10 cellular contexts compared by ENCODE assay signal in the genomic region with DNA sequence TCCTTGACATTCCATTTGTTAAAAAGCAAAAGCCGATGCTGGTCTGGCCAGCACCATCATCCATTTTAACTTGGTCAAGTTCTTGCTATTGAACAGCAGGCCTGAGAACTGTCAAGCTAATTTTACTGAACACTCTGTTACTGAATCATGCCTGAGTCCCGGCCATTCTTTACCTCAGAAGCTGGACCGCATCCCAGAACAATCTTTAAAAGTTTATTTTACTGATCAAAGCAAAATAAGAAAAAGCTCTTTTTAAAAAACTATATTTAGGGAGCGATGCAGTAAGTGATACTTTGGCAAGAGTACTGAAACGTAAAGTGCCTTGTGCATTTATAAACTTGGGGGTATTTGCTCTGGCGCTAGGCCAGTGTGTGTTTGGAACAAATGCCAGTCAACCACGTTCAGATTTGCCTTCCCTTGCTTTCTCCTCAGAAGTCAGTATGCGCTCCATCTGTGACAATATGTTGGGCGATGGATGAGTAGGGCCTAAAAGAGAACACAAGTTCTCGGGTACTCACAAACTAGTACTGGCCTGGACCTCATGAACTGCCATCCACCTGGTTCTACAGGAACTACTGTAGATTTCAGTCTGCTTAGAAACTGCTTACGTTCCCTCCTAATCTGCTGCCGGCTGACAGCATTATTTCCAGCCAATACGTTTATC.
A peak's percentile ranks its signal among the peaks of the same experiment; 100 is the strongest.
DNase-seq lines count a peak whose midpoint lies in the region; ATAC-seq, FAIRE-seq and TF ChIP-seq lines count a peak whose summit lies in the region.
"Had no signal": no experiment of that assay in that cellular context is flagged by ENCODE, and none has a peak within 500 bp of the region (broad histone marks: within the 10 kb centered on the region; RNA-seq: fewer than 3 reads in every experiment).

No MANE protein-coding gene starts in this region.

- no peak for DNase-seq in Right ventricle myocardium inferior (ENCODE audit: missing footprints)
- no peak for DNase-seq in cardiac septum (ENCODE audit: low spot score)
- DNase-seq in endothelial cell of umbilical vein (ENCODE audit: low read depth, low spot score), result peak; percentile 75
- peak; percentile 50 for DNase-seq in middle frontal gyrus (ENCODE audit: extremely low spot score, low spot score)
- no peak for DNase-seq in MV-4-11 (lab: John Stamatoyannopoulos, UW)
- DNase-seq in spleen, result no peak
- DNase-seq in H7, result no peak
- DNase-seq in HTR-8/SVneo (ENCODE audit: insufficient read length, low spot score), result no peak
- DNase-seq: effector CD8-positive, alpha-beta T cell had no signal

- H3K36me3 ChIP-seq in endothelial cell of umbilical vein (ENCODE audit: control insufficient read depth in 2 of 2, extremely low read depth in 1 of 2, insufficient read depth in 2 of 2, low read length in 2 of 2), result no peaks in the 10 kb centered on the region
- H3K36me3 ChIP-seq in spleen, result peaks cover 0 to 63% (median 15%) of the 10 kb centered on the region in 6 donors
- no peaks in the 10 kb centered on the region for H3K36me3 ChIP-seq in H7 (replicated peaks; ENCODE audit: control insufficient read depth, insufficient read depth, low read length)

- ATAC-seq in Right ventricle myocardium inferior, result peak; percentile 43

- TF ChIP-seq POLR2A in endothelial cell of umbilical vein (IDR thresholded peaks at IDR 0.05; ENCODE audit: low read depth, low read length) (no peak), spleen (IDR thresholded peaks at IDR 0.05) (no peak)

- H4K20me1 ChIP-seq in endothelial cell of umbilical vein (replicated peaks; ENCODE audit: control insufficient read depth, extremely low read depth, insufficient read depth, low read length), result no peaks in the 10 kb centered on the region

- FAIRE-seq in endothelial cell of umbilical vein (lab: Jason Lieb, UNC) (peak; percentile 75), HTR-8/SVneo (lab: Jason Lieb, UNC) (no peak)
- FAIRE-seq: GM12892 had no signal

- intact Hi-C loops in Right ventricle myocardium inferior (cut with DNase I), result loop anchor here (5.0 kb wide), 1 partner anchor 33 kb away; no protein-coding TSS in a partner anchor
- intact Hi-C loops in cardiac septum (cut with DNase I), result loop anchor here (5.0 kb wide), 2 partner anchors 33 to 73 kb away; no protein-coding TSS in a partner anchor
- intact Hi-C loops in endothelial cell of umbilical vein (cut with micrococcal nuclease), result no loop called here
- intact Hi-C loops in spleen (cut with DNase I; ENCODE audit: low total_unique reads), result no loop called here

- H3K4me1 ChIP-seq in endothelial cell of umbilical vein (ENCODE audit: control insufficient read depth, extremely low read depth, insufficient read depth, low read length), result peaks cover 27% of the 10 kb centered on the region
- peaks cover 0 to 17% (median 9%) of the 10 kb centered on the region in 6 donors for H3K4me1 ChIP-seq in spleen

- H3K9ac ChIP-seq in endothelial cell of umbilical vein (replicated peaks; ENCODE audit: extremely low read depth, insufficient read depth, low read length), result no peak overlapping the region

- H3K27me3 ChIP-seq in endothelial cell of umbilical vein (ENCODE audit: control insufficient read depth in 2 of 2, insufficient read depth in 2 of 2, low read length in 2 of 2), result no peaks in the 10 kb centered on the region
- no peaks in the 10 kb centered on the region for H3K27me3 ChIP-seq in spleen (replicated peaks in 1 of 7)
- H3K27me3 ChIP-seq in H7 (ENCODE audit: control insufficient read depth, insufficient read depth, low read length), result no peaks in the 10 kb centered on the region

- H3K4me2 ChIP-seq in endothelial cell of umbilical vein (ENCODE audit: insufficient read depth, low read length), result no peak overlapping the region

- H3K4me3 ChIP-seq in endothelial cell of umbilical vein (replicated peaks in 1 of 3; ENCODE audit: insufficient read depth in 1 of 3, low read depth in 1 of 3, low read length in 3 of 3) (no peak overlapping the region), spleen (no peak overlapping the region), H7 (ENCODE audit: insufficient read depth, low read depth, low read length) (no peak overlapping the region)

- WGBS in spleen, 5 donors, result 82 to 93% (median 90%) methylated on average over 13 of the region's 13 CpGs

- POLR2A ChIA-PET in endothelial cell of umbilical vein (lab: Charles Lee), result no interaction called here

- H3K27ac ChIP-seq in endothelial cell of umbilical vein (ENCODE audit: insufficient read depth, low read depth, low read length), result no peak overlapping the region
- H3K27ac ChIP-seq in spleen, result peak overlapping the region in 4 of 8 donors; percentile 7 to 32 (median 16)

- H2AFZ ChIP-seq in endothelial cell of umbilical vein (ENCODE audit: low read depth, low read length), result no peak overlapping the region

- dilution Hi-C loops in endothelial cell of umbilical vein (cut with MboI; ENCODE audit: extremely low pct_ligation_motif_present, low sequenced_read_pairs), result no loop called here

- H3K9me1 ChIP-seq in endothelial cell of umbilical vein (replicated peaks; ENCODE audit: control insufficient read depth, extremely low read depth, insufficient read depth, low read length), result no peaks in the 10 kb centered on the region

- H3K9me3 ChIP-seq in endothelial cell of umbilical vein (replicated peaks; ENCODE audit: control insufficient read depth, insufficient read depth, low read length), result no peaks in the 10 kb centered on the region
- no peaks in the 10 kb centered on the region for H3K9me3 ChIP-seq in spleen

- H3K79me2 ChIP-seq in endothelial cell of umbilical vein (ENCODE audit: control insufficient read depth, insufficient read depth, low read length), result no peaks in the 10 kb centered on the region

- CTCF ChIA-PET in endothelial cell of umbilical vein (lab: Charles Lee), result interaction anchor here (1.1 to 1.3 kb wide), 2 partner anchors 14 to 17 kb away, joined by 3 to 5 read pairs; no protein-coding TSS in a partner anchor

- TF ChIP-seq CTCF in endothelial cell of umbilical vein (IDR thresholded peaks at IDR 0.05; ENCODE audit: extremely low read depth in 1 of 2, insufficient read depth in 1 of 2, low read depth in 1 of 2, low read length in 2 of 2) (no peak), spleen (IDR thresholded peaks at IDR 0.05 in 8 of 11, conservative IDR thresholded peaks at IDR 0.05 in 3 of 11) (no peak)

- BruUV-seq in endothelial cell of umbilical vein (replicated peaks; lab: Mats Ljungman, UMichigan), result no TSS peak

TF ChIP-seq in endothelial cell of umbilical vein, 7 proteins besides CTCF, POLR2A, EP300 and RAD21:
- no peak for TF ChIP-seq EZH2 (IDR thresholded peaks at IDR 0.05; ENCODE audit: borderline replicate concordance, low read depth, low read length, severe bottlenecking)
- TF ChIP-seq, protein P1, sequence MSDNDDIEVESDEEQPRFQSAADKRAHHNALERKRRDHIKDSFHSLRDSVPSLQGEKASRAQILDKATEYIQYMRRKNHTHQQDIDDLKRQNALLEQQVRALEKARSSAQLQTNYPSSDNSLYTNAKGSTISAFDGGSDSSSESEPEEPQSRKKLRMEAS (IDR thresholded peaks at IDR 0.05; ENCODE audit: insufficient read depth, insufficient read length), result no peak
- no peak for TF ChIP-seq JUN (IDR thresholded peaks at IDR 0.05; ENCODE audit: borderline replicate concordance, insufficient read depth, insufficient read length, low read depth)
- no peak for TF ChIP-seq MYC (IDR thresholded peaks at IDR 0.05; ENCODE audit: low read depth, low read length)
- no peak for TF ChIP-seq FOS (IDR thresholded peaks at IDR 0.05; ENCODE audit: borderline replicate concordance, insufficient read depth, low read length)
- TF ChIP-seq GATA2 (IDR thresholded peaks at IDR 0.05; ENCODE audit: insufficient read depth, insufficient read length, low read depth, low read length), result no peak
- TF ChIP-seq POLR2AphosphoS5 (IDR thresholded peaks at IDR 0.05; ENCODE audit: insufficient read depth, low read depth, low read length), result no peak

Comparison
In these comparisons a context has a peak if more than half of its experiments do, and no peak if none do; other contexts are left out.
1. DNase-seq: peak in endothelial cell of umbilical vein (single experiment) and middle frontal gyrus (single experiment); none in Right ventricle myocardium inferior (single experiment), cardiac septum (single experiment), MV-4-11 (single experiment), spleen (single experiment), H7 (single experiment) and HTR-8/SVneo (single experiment).
2. intact Hi-C loops: an anchor here in Right ventricle myocardium inferior (5.0 kb wide) and cardiac septum (5.0 kb wide); none called in endothelial cell of umbilical vein and spleen.